ENCODE assay signal across 21 cellular contexts in genomic region chr5:73424489-73425102, GRCh38. TPM values are rescaled to one million over a fixed set of nuclear protein-coding genes. Genes with fewer than 3 reads are reported as not detected.
"Had no signal": no experiment of that assay in that cellular context is flagged by ENCODE, and none has a peak within 500 bp of the region (broad histone marks: within the 10 kb centered on the region; RNA-seq: fewer than 3 reads in every experiment).

No MANE protein-coding gene starts in this region.

- H3K4me3 ChIP-seq: adrenal gland, cardiac muscle cell, lung, pancreas, right lobe of liver, spleen, thoracic aorta, upper lobe of right lung had no signal

- H3K27ac Mint-ChIP-seq: activated naive CD4-positive, alpha-beta T cell treated with anti-CD3 and anti-CD28 coated beads, Interleukin-2, amount 50 U/mL, for 72 hours; natural killer cell treated with Interleukin-12 subunit alpha and Interleukin-12 subunit beta and Interleukin-15 and Interleukin-18, amount 100 ng/mL, for 72 hours; stimulated activated memory B cell treated with anti-CD40 and anti-IgM and Interleukin-4, amounts not matched to agents 10 μg/mL and 1 μg/mL and 100 μg/mL, for 72 hours had no signal

- H3K9me3 ChIP-seq: adrenal gland, neutrophil, pancreas, right lobe of liver, spleen, thoracic aorta, upper lobe of right lung had no signal

- H3K27ac ChIP-seq: adrenal gland, cardiac muscle cell, foreskin keratinocyte, neutrophil, pancreas, right lobe of liver, spleen, thoracic aorta, upper lobe of right lung had no signal

- H3K4me3 Mint-ChIP-seq: natural killer cell treated with Interleukin-12 subunit alpha and Interleukin-12 subunit beta and Interleukin-15 and Interleukin-18, amount 100 ng/mL, for 72 hours; stimulated activated memory B cell treated with anti-CD40 and anti-IgM and Interleukin-4, amounts not matched to agents 10 μg/mL and 1 μg/mL and 100 μg/mL, for 72 hours had no signal

- H3K36me3 Mint-ChIP-seq: stimulated activated memory B cell treated with anti-CD40 and anti-IgM and Interleukin-4, amounts not matched to agents 10 μg/mL and 1 μg/mL and 100 μg/mL, for 72 hours had no signal

- DNase-seq: activated CD8-positive, alpha-beta memory T cell treated with anti-CD3 and anti-CD28 coated beads for 24 hours; activated gamma-delta T cell; adrenal gland; dermis blood vessel endothelial cell; effector memory CD4-positive, alpha-beta T cell; foreskin keratinocyte; glutamatergic neuron; hippocampal formation; pancreas; right lobe of liver; spleen; stimulated activated CD4-positive, alpha-beta T cell treated with anti-CD3 and anti-CD28 coated beads, Interleukin-4, amount 100 ng/mL, for 4 hours; upper lobe of right lung had no signal

- H3K9me3 Mint-ChIP-seq: natural killer cell treated with Interleukin-12 subunit alpha and Interleukin-12 subunit beta and Interleukin-15 and Interleukin-18, amount 100 ng/mL, for 72 hours had no signal

- H3K36me3 ChIP-seq: adrenal gland, cardiac muscle cell, neutrophil, pancreas, right lobe of liver, spleen, thoracic aorta, upper lobe of right lung had no signal

RNA-seq across cellular contexts. Expression of gene FOXD1, which starts 24.0 kb away (rescaled TPM):
- total RNA-seq: cardiac muscle cell, left lobe of liver, right lobe of liver had no signal
